ENCODE assay signal across 8 cellular contexts in genomic region chr4:128287871-128288688, GRCh38. TPM values are rescaled to one million over a fixed set of nuclear protein-coding genes. Genes with fewer than 3 reads are reported as not detected.
A peak's percentile ranks its signal among the peaks of the same experiment; 100 is the strongest.
DNase-seq lines count a peak whose midpoint lies in the region; ATAC-seq and TF ChIP-seq lines count a peak whose summit lies in the region.

No MANE protein-coding gene starts in this region.

- H3K9me3 Mint-ChIP-seq in CD14-positive monocyte, result no peaks in the 10 kb centered on the region
- no peaks in the 10 kb centered on the region for H3K9me3 Mint-ChIP-seq in activated CD4-positive, alpha-beta T cell treated with anti-CD3 and anti-CD28 coated beads, Interleukin-2, amount 10 ng/mL, durations not matched to agents 7 days and 5 days

- peak overlapping the region; percentile 82 to 95 (median 94) for H3K27ac Mint-ChIP-seq in CD14-positive monocyte
- peak overlapping the region; percentile 88 for H3K27ac Mint-ChIP-seq in activated CD4-positive, alpha-beta T cell treated with anti-CD3 and anti-CD28 coated beads, Interleukin-2, amount 10 ng/mL, durations not matched to agents 7 days and 5 days

- CTCF ChIA-PET in activated CD4-positive, alpha-beta T cell treated with anti-CD3 and anti-CD28 coated beads, Interleukin-2, amount 10 ng/mL, durations not matched to agents 7 days and 5 days (lab: Charles Lee), result interaction anchor here (0.8 to 1.5 kb wide), 2 partner anchors 12 to 521 kb away, joined by 3 read pairs; partner anchors contain the start of gene JADE1

- DNase-seq in CD14-positive monocyte (ENCODE audit: low spot score) (peak; percentile 100), NCI-H526 treated with DMSO at 0.1 percent for 48 hours (lab: John Stamatoyannopoulos, UW) (peak; percentile 97), cortex of kidney (lab: John Stamatoyannopoulos, UW) (peak; percentile 91), left kidney (ENCODE audit: low read depth, low spot score) (peak; percentile 100)
- peak; percentile 100 for DNase-seq in activated CD4-positive, alpha-beta T cell treated with anti-CD3 and anti-CD28 coated beads, Interleukin-2, amount 10 ng/mL, durations not matched to agents 7 days and 5 days
- peak; percentile 100 for DNase-seq in stimulated activated CD4-positive, alpha-beta T cell treated with anti-CD3 and anti-CD28 coated beads, Interleukin-1b, Interleukin-23, amount 100 ng/mL, for 48 hours

- H3K4me1 Mint-ChIP-seq in CD14-positive monocyte, result peaks cover 29% of the 10 kb centered on the region
- peaks cover 42% of the 10 kb centered on the region for H3K4me1 Mint-ChIP-seq in activated CD4-positive, alpha-beta T cell treated with anti-CD3 and anti-CD28 coated beads, Interleukin-2, amount 10 ng/mL, durations not matched to agents 7 days and 5 days

- POLR2A ChIA-PET in activated CD4-positive, alpha-beta T cell treated with anti-CD3 and anti-CD28 coated beads, Interleukin-2, amount 10 ng/mL, durations not matched to agents 7 days and 5 days (lab: Charles Lee), result no interaction called here

- TF ChIP-seq CTCF in CD14-positive monocyte (IDR thresholded peaks at IDR 0.05), result no peak

- ATAC-seq in GM19351 (IDR thresholded peaks at IDR 0.05; ENCODE audit: unreplicated experiment), result peak; percentile 68
- peak; percentile 74 for ATAC-seq in HG03520 (IDR thresholded peaks at IDR 0.05; ENCODE audit: unreplicated experiment)

- peak overlapping the region; percentile 88 to 94 for H3K4me3 Mint-ChIP-seq in CD14-positive monocyte
- H3K4me3 Mint-ChIP-seq in activated CD4-positive, alpha-beta T cell treated with anti-CD3 and anti-CD28 coated beads, Interleukin-2, amount 10 ng/mL, durations not matched to agents 7 days and 5 days, result peak overlapping the region; percentile 98

- H3K36me3 Mint-ChIP-seq in CD14-positive monocyte, result no peaks in the 10 kb centered on the region
- peaks cover 9% of the 10 kb centered on the region for H3K36me3 Mint-ChIP-seq in activated CD4-positive, alpha-beta T cell treated with anti-CD3 and anti-CD28 coated beads, Interleukin-2, amount 10 ng/mL, durations not matched to agents 7 days and 5 days (ENCODE audit: low read depth)

- H3K27me3 Mint-ChIP-seq in CD14-positive monocyte (ENCODE audit: low read depth in 3 of 3), result peaks cover 0 to 5% (median 2%) of the 10 kb centered on the region in 3 donors
- no peaks in the 10 kb centered on the region for H3K27me3 Mint-ChIP-seq in activated CD4-positive, alpha-beta T cell treated with anti-CD3 and anti-CD28 coated beads, Interleukin-2, amount 10 ng/mL, durations not matched to agents 7 days and 5 days

- intact Hi-C loops in CD14-positive monocyte (cut with micrococcal nuclease), result loop anchor here (5.0 to 10.0 kb wide), 6 partner anchors 226 to 807 kb away; partner anchors contain the start of genes SCLT1 (in 2 of the 2), ABHD18 (in 1 of the 2), C4orf33 (in 1 of the 2) and INTU (in 1 of the 2)

RNA-seq across cellular contexts. Expression of gene PGRMC2, which starts 0.5 kb away (rescaled TPM):
- 10 to 100 TPM in 1 of 2 donors, 1 to 10 TPM in 1; 7.3 to 13.9 TPM for polyA plus RNA-seq in CD14-positive monocyte
- 10 to 100 TPM; 36.3 to 39.2 TPM for total RNA-seq in activated CD4-positive, alpha-beta T cell treated with anti-CD3 and anti-CD28 coated beads, Interleukin-2, amount 10 ng/mL, durations not matched to agents 7 days and 5 days

Comparison
In these comparisons a context has a peak if more than half of its experiments do, and no peak if none do; other contexts are left out.
1. Peak in every context shown above with its lines: DNase-seq and ATAC-seq.